29 cellular contexts compared by ENCODE assay signal in genomic region chr1:40431385-40431784, GRCh38. TPM values are rescaled to one million over a fixed set of nuclear protein-coding genes. Genes with fewer than 3 reads are reported as not detected.
DNase-seq lines count a peak whose midpoint lies in the region; ATAC-seq, FAIRE-seq and TF ChIP-seq lines count a peak whose summit lies in the region.
"Had no signal": no experiment of that assay in that cellular context is flagged by ENCODE, and none has a peak within 500 bp of the region (broad histone marks: within the 10 kb centered on the region; RNA-seq: fewer than 3 reads in every experiment).

No MANE protein-coding gene starts in this region.

- CTCF ChIA-PET in HepG2 (lab: Yijun Ruan, JAX; ENCODE audit: low intra/inter-chr PET ratio, low total read pairs) (no interaction called here), K562 (lab: Yijun Ruan, JAX; ENCODE audit: low intra/inter-chr PET ratio) (no interaction called here)

- DNase-seq in activated T-cell treated with anti-CD3 and anti-CD28 coated beads, Interleukin-2, amount 50 U/mL, for 72 hours = no peak
- DNase-seq in activated T-cell treated with anti-CD3 and anti-CD28 coated beads for 4 hours (no peak), HepG2 (ENCODE audit: low spot score) (no peak), right lobe of liver (no peak), K562 (ENCODE audit: extremely low read depth in 1 of 4, low spot score in 3 of 4) (no peak), tibial nerve (ENCODE audit: low spot score in 2 of 2) (no peak), T-helper 2 cell (no peak)
- DNase-seq: ACHN; BE2C; C1 segment of cervical spinal cord; CD4-positive, alpha-beta memory T cell; CD4-positive, CD25-positive, alpha-beta regulatory T cell; CD8-positive, alpha-beta memory T cell; COR-L47; DMS 273 treated with DMSO at 0.1 percent for 48 hours; DMS153; DMS53; DMS79; DND-41; EL; GDM1 had no signal

- in situ Hi-C loops in HepG2 (cut with HindIII; ENCODE audit: extremely low pct_ligation_motif_present, low pct_unique_long_range_greater_than_20kb) = no loop called here
- in situ Hi-C loops in K562 (cut with MboI) = no loop called here

- H3K4me2 ChIP-seq in HepG2 (ENCODE audit: low read depth, low read length) (no peak overlapping the region), K562 (ENCODE audit: insufficient read depth, low read length) (no peak overlapping the region)

- no peaks in the 10 kb centered on the region for H4K20me1 ChIP-seq in HepG2 (ENCODE audit: insufficient read depth, low read length)
- no peaks in the 10 kb centered on the region for H4K20me1 ChIP-seq in K562 (replicated peaks; ENCODE audit: control insufficient read depth, insufficient read depth, low read length)
- H4K20me1 ChIP-seq: BLaER1 had no signal

- H3K9me3 ChIP-seq in HepG2 (ENCODE audit: low read length) (no peaks in the 10 kb centered on the region), right lobe of liver (no peaks in the 10 kb centered on the region), K562 (replicated peaks; ENCODE audit: control insufficient read depth, insufficient read depth, low read depth, low read length) (no peaks in the 10 kb centered on the region), tibial nerve (no peaks in the 10 kb centered on the region)
- H3K9me3 ChIP-seq: BE2C had no signal

- intact Hi-C loops in HepG2 (cut with micrococcal nuclease; ENCODE audit: unreplicated experiment) = no loop called here
- intact Hi-C loops in right lobe of liver (cut with DNase I) = no loop called here
- intact Hi-C loops in K562 (cut with micrococcal nuclease) = no loop called here

- no peaks in the 10 kb centered on the region for H3K27me3 ChIP-seq in HepG2 (ENCODE audit: control insufficient read depth in 1 of 2, insufficient read depth in 2 of 2, low read length in 2 of 2)
- no peaks in the 10 kb centered on the region for H3K27me3 ChIP-seq in right lobe of liver
- H3K27me3 ChIP-seq in K562 (ENCODE audit: control insufficient read depth in 2 of 2, insufficient read depth in 2 of 2, low read length in 2 of 2) = no peaks in the 10 kb centered on the region
- H3K27me3 ChIP-seq in tibial nerve = no peaks in the 10 kb centered on the region
- H3K27me3 ChIP-seq: BE2C, BLaER1 had no signal

- H3K4me3 ChIP-seq in HepG2 (replicated peaks in 1 of 3; ENCODE audit: insufficient read depth in 1 of 3, low read depth in 2 of 3, low read length in 3 of 3) (no peak overlapping the region), right lobe of liver (no peak overlapping the region), K562 (no peak overlapping the region), tibial nerve (no peak overlapping the region)
- H3K4me3 ChIP-seq: GM12878 had no signal

- TF ChIP-seq RAD21 in HepG2 (CRISPR knock-in tag; IDR thresholded peaks at IDR 0.05) (no peak), K562 (CRISPR knock-in tag; conservative IDR thresholded peaks at IDR 0.05 in 1 of 2, IDR thresholded peaks at IDR 0.05 in 1 of 2) (no peak)

- H3K27ac Mint-ChIP-seq in activated T-cell treated with anti-CD3 and anti-CD28 coated beads, Interleukin-2, amount 50 U/mL, for 72 hours = peak overlapping the region; percentile 25
- H3K27ac Mint-ChIP-seq: CD14-positive monocyte had no signal

- no peak for TF ChIP-seq POLR2A in HepG2 (IDR thresholded peaks at IDR 0.05; ENCODE audit: insufficient read depth in 1 of 2, low read depth in 2 of 2, low read length in 2 of 2)
- TF ChIP-seq POLR2A in right lobe of liver (IDR thresholded peaks at IDR 0.05) = no peak
- no peak for TF ChIP-seq POLR2A in K562 (conservative IDR thresholded peaks at IDR 0.05)
- TF ChIP-seq POLR2A in tibial nerve (IDR thresholded peaks at IDR 0.05) = no peak

- POLR2A ChIA-PET in HepG2 (lab: Yijun Ruan, JAX) = interaction anchor here (0.6 kb wide), 1 partner anchor 377 kb away, joined by 3 read pairs; no protein-coding TSS in a partner anchor
- POLR2A ChIA-PET in K562 (lab: Yijun Ruan, JAX) = interaction anchor here (1.2 kb wide), 1 partner anchor 9 kb away, joined by 4 read pairs; no protein-coding TSS in a partner anchor

- FAIRE-seq in HepG2 (lab: Jason Lieb, UNC) = no peak
- no peak for FAIRE-seq in K562 (lab: Jason Lieb, UNC)
- FAIRE-seq: GM12878, GM12892, GM18507 had no signal

- peaks cover 4 to 6% of the 10 kb centered on the region in 2 donors for H3K36me3 Mint-ChIP-seq in activated T-cell treated with anti-CD3 and anti-CD28 coated beads, Interleukin-2, amount 50 U/mL, for 72 hours (ENCODE audit: insufficient read depth in 2 of 2)
- H3K36me3 Mint-ChIP-seq: CD8-positive, alpha-beta memory T cell had no signal

- BruUV-seq in HepG2 (replicated peaks; lab: Mats Ljungman, UMichigan) (no TSS peak), K562 (replicated peaks; lab: Mats Ljungman, UMichigan) (no TSS peak)

- H3K9me1 ChIP-seq in K562 (ENCODE audit: control insufficient read depth, insufficient read depth, low read length) = no peaks in the 10 kb centered on the region

- TF ChIP-seq EP300 in HepG2 (IDR thresholded peaks at IDR 0.05; ENCODE audit: low read depth in 2 of 2, low read length in 2 of 2) = no peak
- TF ChIP-seq EP300 in HepG2 (CRISPR knock-in tag; IDR thresholded peaks at IDR 0.05; ENCODE audit: borderline replicate concordance) = no peak
- no peak for TF ChIP-seq EP300 in K562 (IDR thresholded peaks at IDR 0.05; ENCODE audit: low read length)
- TF ChIP-seq EP300 in tibial nerve (IDR thresholded peaks at IDR 0.05) = no peak

- no peaks in the 10 kb centered on the region for H3K36me3 ChIP-seq in HepG2 (replicated peaks in 1 of 2; ENCODE audit: control insufficient read depth in 1 of 2, insufficient read depth in 2 of 2, low read length in 2 of 2)
- H3K36me3 ChIP-seq in right lobe of liver = no peaks in the 10 kb centered on the region
- no peaks in the 10 kb centered on the region for H3K36me3 ChIP-seq in K562 (ENCODE audit: control insufficient read depth, insufficient read depth, low read length)
- H3K36me3 ChIP-seq in tibial nerve = no peaks in the 10 kb centered on the region
- H3K36me3 ChIP-seq: BE2C had no signal

- H3K9me3 Mint-ChIP-seq in activated T-cell treated with anti-CD3 and anti-CD28 coated beads, Interleukin-2, amount 50 U/mL, for 72 hours = no peaks in the 10 kb centered on the region
- H3K9me3 Mint-ChIP-seq: CD4-positive, CD25-positive, alpha-beta regulatory T cell; CD8-positive, alpha-beta memory T cell had no signal

- no peak for ATAC-seq in activated T-cell treated with anti-CD3 and anti-CD28 coated beads, Interleukin-2, amount 50 U/mL, for 72 hours (replicated peaks in 1 of 2)
- ATAC-seq in HepG2 (no peak), right lobe of liver (no peak), K562 (no peak)
- ATAC-seq: GM12878 had no signal

- TF ChIP-seq CTCF in HepG2 (CRISPR knock-in tag; IDR thresholded peaks at IDR 0.05) (no peak), right lobe of liver (IDR thresholded peaks at IDR 0.05) (no peak), K562 (IDR thresholded peaks at IDR 0.05 in 2 of 3, conservative IDR thresholded peaks at IDR 0.05 in 1 of 3; ENCODE audit: insufficient read depth in 2 of 3, low read depth in 1 of 3, low read length in 3 of 3) (no peak), tibial nerve (IDR thresholded peaks at IDR 0.05) (no peak)

- no peak overlapping the region for H2AFZ ChIP-seq in HepG2 (ENCODE audit: low read length)
- H2AFZ ChIP-seq in K562 (ENCODE audit: low read depth, low read length) = no peak overlapping the region

- H3K79me2 ChIP-seq in HepG2 (ENCODE audit: insufficient read depth, low read length) (no peaks in the 10 kb centered on the region), K562 (ENCODE audit: control insufficient read depth, insufficient read depth, low read length) (no peaks in the 10 kb centered on the region)

- peaks cover 9% of the 10 kb centered on the region; the same call in 1 of the 2 replicates for H3K4me1 ChIP-seq in HepG2 (ENCODE audit: insufficient read depth, low read length)
- H3K4me1 ChIP-seq in right lobe of liver = no peaks in the 10 kb centered on the region
- no peaks in the 10 kb centered on the region; a peak in 1 of 5 replicates for H3K4me1 ChIP-seq in K562 (replicated peaks in 1 of 2; ENCODE audit: control insufficient read depth in 2 of 2, insufficient read depth in 2 of 2, low read length in 2 of 2)
- no peaks in the 10 kb centered on the region for H3K4me1 ChIP-seq in tibial nerve
- H3K4me1 ChIP-seq: BE2C had no signal

- H3K9ac ChIP-seq in HepG2 (ENCODE audit: insufficient read depth, low read depth, low read length) (no peak overlapping the region), K562 (ENCODE audit: insufficient read depth in 1 of 2, low read depth in 2 of 2, low read length in 2 of 2) (no peak overlapping the region)
- H3K9ac ChIP-seq: BLaER1 had no signal

- H3K4me3 Mint-ChIP-seq in activated T-cell treated with anti-CD3 and anti-CD28 coated beads, Interleukin-2, amount 50 U/mL, for 72 hours = no peak overlapping the region
- H3K4me3 Mint-ChIP-seq: CD14-positive monocyte; CD4-positive, alpha-beta memory T cell; CD4-positive, CD25-positive, alpha-beta regulatory T cell; CD8-positive, alpha-beta memory T cell had no signal

- no peaks in the 10 kb centered on the region for H3K4me1 Mint-ChIP-seq in activated T-cell treated with anti-CD3 and anti-CD28 coated beads, Interleukin-2, amount 50 U/mL, for 72 hours (ENCODE audit: low read depth)
- H3K4me1 Mint-ChIP-seq: CD14-positive monocyte; CD8-positive, alpha-beta memory T cell had no signal

- H3K27ac ChIP-seq in HepG2 (ENCODE audit: extremely low read length, insufficient read depth, low read length) (no peak overlapping the region), right lobe of liver (no peak overlapping the region), K562 (ENCODE audit: extremely low read depth, low read depth, low read length) (no peak overlapping the region), tibial nerve (no peak overlapping the region)
- H3K27ac ChIP-seq: 22Rv1 had no signal

- H3K27me3 Mint-ChIP-seq in activated T-cell treated with anti-CD3 and anti-CD28 coated beads, Interleukin-2, amount 50 U/mL, for 72 hours (ENCODE audit: low read depth) = no peaks in the 10 kb centered on the region
- H3K27me3 Mint-ChIP-seq: CD4-positive, alpha-beta memory T cell; CD4-positive, CD25-positive, alpha-beta regulatory T cell; CD8-positive, alpha-beta memory T cell had no signal

RNA-seq across cellular contexts. Expression of gene ZFP69B, which starts 18.9 kb away (rescaled TPM):
- total RNA-seq in activated T-cell treated with anti-CD3 and anti-CD28 coated beads, Interleukin-2, amount 50 U/mL, for 72 hours = 1 to 10 TPM; 7.4 to 7.9 TPM
- total RNA-seq in HepG2 (2016; rRNA removed; fragmentation: Illumina TruSeq; extraction: Trizol) (7.7 and 10.8 TPM in 2 replicates), right lobe of liver (1 to 10 TPM in 3 of 6 experiments, under 1 TPM in 3; 0.14 to 1.5 (median 0.87) TPM), K562 (2014; rRNA removed) (6.0 and 6.4 TPM in 2 replicates), K562 (2014; rRNA removed; fragmentation: Illumina TruSeq; extraction: Trizol) (10.3 and 12.8 TPM in 2 replicates), K562 (2015; rRNA removed; fragmentation: Illumina TruSeq; extraction: Trizol) (5.5 and 5.6 TPM in 2 replicates), K562 (2021) (8.2 and 9.5 TPM in 2 replicates), tibial nerve (1 to 10 TPM in 2 of 4 donors, under 1 TPM in 2; 0.39 to 2.3 (median 1.3) TPM)
- 1.2 and 2.3 TPM in 2 replicates for total RNA-seq in HepG2 (2016; cell fraction: cytosol; rRNA removed; fragmentation: Illumina TruSeq; extraction: Trizol; ENCODE audit: low read depth)
- 7.8 and 10.0 TPM in 2 replicates for total RNA-seq in HepG2 (2016; cell fraction: insoluble cytoplasmic fraction; rRNA removed; fragmentation: Illumina TruSeq; extraction: Trizol)
- 6.5 and 6.8 TPM in 2 replicates for total RNA-seq in HepG2 (2016; cell fraction: membrane; rRNA removed; fragmentation: Illumina TruSeq; extraction: Trizol)
- total RNA-seq in HepG2 (2016; cell fraction: nucleus; rRNA removed; fragmentation: Illumina TruSeq; extraction: Trizol) = 7.1 TPM in 2 replicates
- polyA plus RNA-seq in HepG2 (2011; rRNA removed) (4.6 and 4.9 TPM in 2 replicates), K562 (2011; rRNA removed) (7.5 and 8.4 TPM in 2 replicates), K562 (2014; fragmentation: Illumina TruSeq; extraction: Trizol) (9.4 and 10.2 TPM in 2 replicates), K562 (2014; fragmentation: Nextera tagmentation; extraction: Ambion mirVana) (1 to 10 TPM; 1.6 to 2.8 TPM), K562 (2014; rRNA removed) (7.9 and 8.9 TPM in 2 replicates)
- 2.2 and 3.9 TPM in 2 replicates for polyA plus RNA-seq in HepG2 (2011; cell fraction: cytosol; rRNA removed)
- polyA plus RNA-seq in HepG2 (2011; cell fraction: nucleus; rRNA removed) = 2.4 and 3.6 TPM in 2 replicates
- 6.1 and 7.8 TPM in 2 replicates for polyA plus RNA-seq in HepG2 (2012)
- polyA plus RNA-seq in HepG2 (2016; cell fraction: cytosol; fragmentation: Illumina TruSeq; extraction: Trizol; ENCODE audit: low read depth) = 1.3 and 1.9 TPM in 2 replicates
- polyA plus RNA-seq in HepG2 (2016; cell fraction: insoluble cytoplasmic fraction; fragmentation: Illumina TruSeq; extraction: Trizol; ENCODE audit: low read depth) = 8.4 and 8.8 TPM in 2 replicates
- 3.3 and 3.5 TPM in 2 replicates for polyA plus RNA-seq in HepG2 (2016; cell fraction: membrane; fragmentation: Illumina TruSeq; extraction: Trizol; ENCODE audit: low read depth)
- polyA plus RNA-seq in HepG2 (2016; cell fraction: nucleus; fragmentation: Illumina TruSeq; extraction: Trizol; ENCODE audit: insufficient read depth, low read depth) = 7.3 and 8.2 TPM in 2 replicates
- 0.75 and 2.9 TPM in 2 replicates for polyA minus RNA-seq in HepG2 (2011; rRNA and poly(A)+ RNA removed; ENCODE audit: low replicate concordance)
- 4.3 and 5.0 TPM in 2 replicates for polyA minus RNA-seq in HepG2 (2011; cell fraction: cytosol; rRNA and poly(A)+ RNA removed)
- 11.3 and 17.8 TPM in 2 replicates for polyA minus RNA-seq in HepG2 (2011; cell fraction: nucleus; rRNA and poly(A)+ RNA removed)
- total RNA-seq in K562 (2011; cell fraction: chromatin; rRNA removed; ENCODE audit: low replicate concordance) = 10.7 and 26.6 TPM in 2 replicates
- 7.2 and 9.2 TPM in 2 replicates for total RNA-seq in K562 (2011; cell fraction: nucleolus; rRNA removed)
- 11.4 and 12.9 TPM in 2 replicates for total RNA-seq in K562 (2011; cell fraction: nucleoplasm; rRNA removed)
- polyA plus RNA-seq in K562 (2011; cell fraction: cytosol; rRNA removed) = 1.6 and 2.9 TPM in 2 replicates
- polyA plus RNA-seq in K562 (2011; cell fraction: nucleus; rRNA removed) = 5.7 and 5.9 TPM in 2 replicates
- 4.5 and 5.3 TPM in 2 replicates for polyA plus RNA-seq in K562 (2012)
- 10.6 and 14.2 TPM in 2 replicates for polyA minus RNA-seq in K562 (2011; rRNA and poly(A)+ RNA removed)
- polyA minus RNA-seq in K562 (2011; cell fraction: cytosol; rRNA and poly(A)+ RNA removed) = 2.9 and 4.1 TPM in 2 replicates
- polyA minus RNA-seq in K562 (2011; cell fraction: nucleus; rRNA and poly(A)+ RNA removed) = 5.3 and 9.3 TPM in 2 replicates

RNA-seq across cellular contexts. Expression of gene ZFP69, which starts 45.7 kb away (rescaled TPM):
- total RNA-seq in activated T-cell treated with anti-CD3 and anti-CD28 coated beads, Interleukin-2, amount 50 U/mL, for 72 hours = 1 to 10 TPM; 4.0 to 8.4 TPM
- total RNA-seq in HepG2 (2016; rRNA removed; fragmentation: Illumina TruSeq; extraction: Trizol) = 5.6 and 6.3 TPM in 2 replicates
- 0.71 and 1.5 TPM in 2 replicates for total RNA-seq in HepG2 (2016; cell fraction: cytosol; rRNA removed; fragmentation: Illumina TruSeq; extraction: Trizol; ENCODE audit: low read depth)
- total RNA-seq in HepG2 (2016; cell fraction: insoluble cytoplasmic fraction; rRNA removed; fragmentation: Illumina TruSeq; extraction: Trizol) = 5.6 and 5.8 TPM in 2 replicates
- 4.8 and 4.9 TPM in 2 replicates for total RNA-seq in HepG2 (2016; cell fraction: membrane; rRNA removed; fragmentation: Illumina TruSeq; extraction: Trizol)
- 3.6 and 5.3 TPM in 2 replicates for total RNA-seq in HepG2 (2016; cell fraction: nucleus; rRNA removed; fragmentation: Illumina TruSeq; extraction: Trizol)
- polyA plus RNA-seq in HepG2 (2011; rRNA removed) = 2.1 and 2.6 TPM in 2 replicates
- polyA plus RNA-seq in HepG2 (2011; cell fraction: cytosol; rRNA removed) = 1.2 and 1.6 TPM in 2 replicates
- polyA plus RNA-seq in HepG2 (2011; cell fraction: nucleus; rRNA removed) = 2.0 and 2.3 TPM in 2 replicates
- 2.9 and 4.7 TPM in 2 replicates for polyA plus RNA-seq in HepG2 (2012)
- 0.98 and 1.1 TPM in 2 replicates for polyA plus RNA-seq in HepG2 (2016; cell fraction: cytosol; fragmentation: Illumina TruSeq; extraction: Trizol; ENCODE audit: low read depth)
- polyA plus RNA-seq in HepG2 (2016; cell fraction: insoluble cytoplasmic fraction; fragmentation: Illumina TruSeq; extraction: Trizol; ENCODE audit: low read depth) = 6.0 and 6.1 TPM in 2 replicates
- polyA plus RNA-seq in HepG2 (2016; cell fraction: membrane; fragmentation: Illumina TruSeq; extraction: Trizol; ENCODE audit: low read depth) = 2.6 and 2.9 TPM in 2 replicates
- 9.6 and 10.4 TPM in 2 replicates for polyA plus RNA-seq in HepG2 (2016; cell fraction: nucleus; fragmentation: Illumina TruSeq; extraction: Trizol; ENCODE audit: insufficient read depth, low read depth)
- 1.2 TPM in 1 of 2 replicates, not detected in the other for polyA minus RNA-seq in HepG2 (2011; rRNA and poly(A)+ RNA removed; ENCODE audit: low replicate concordance)
- polyA minus RNA-seq in HepG2 (2011; cell fraction: cytosol; rRNA and poly(A)+ RNA removed) = 1.4 and 1.5 TPM in 2 replicates
- polyA minus RNA-seq in HepG2 (2011; cell fraction: nucleus; rRNA and poly(A)+ RNA removed) = 3.5 and 5.0 TPM in 2 replicates
- total RNA-seq in right lobe of liver = 1 to 10 TPM in 5 of 6 experiments, under 1 TPM in 1; 0.88 to 2.2 (median 1.5) TPM
- total RNA-seq in K562 (2011; cell fraction: chromatin; rRNA removed; ENCODE audit: low replicate concordance) = 4.0 and 10.6 TPM in 2 replicates
- total RNA-seq in K562 (2011; cell fraction: nucleolus; rRNA removed) = 2.4 and 3.2 TPM in 2 replicates
- total RNA-seq in K562 (2011; cell fraction: nucleoplasm; rRNA removed) = 5.1 and 11.6 TPM in 2 replicates
- total RNA-seq in K562 (2014; rRNA removed) = 4.7 and 5.0 TPM in 2 replicates
- total RNA-seq in K562 (2014; rRNA removed; fragmentation: Illumina TruSeq; extraction: Trizol) = 7.0 and 8.6 TPM in 2 replicates
- total RNA-seq in K562 (2015; rRNA removed; fragmentation: Illumina TruSeq; extraction: Trizol) = 7.9 and 8.4 TPM in 2 replicates
- 4.7 and 4.8 TPM in 2 replicates for total RNA-seq in K562 (2021)
- 4.8 and 5.7 TPM in 2 replicates for polyA plus RNA-seq in K562 (2011; rRNA removed)
- 1.6 and 2.3 TPM in 2 replicates for polyA plus RNA-seq in K562 (2011; cell fraction: cytosol; rRNA removed)
- 2.5 and 3.4 TPM in 2 replicates for polyA plus RNA-seq in K562 (2011; cell fraction: nucleus; rRNA removed)
- polyA plus RNA-seq in K562 (2012) = 4.1 and 4.2 TPM in 2 replicates
- polyA plus RNA-seq in K562 (2014; fragmentation: Illumina TruSeq; extraction: Trizol) = 6.7 and 7.0 TPM in 2 replicates
- 1 to 10 TPM; 2.0 to 2.1 TPM for polyA plus RNA-seq in K562 (2014; fragmentation: Nextera tagmentation; extraction: Ambion mirVana)
- polyA plus RNA-seq in K562 (2014; rRNA removed) = 6.7 and 7.3 TPM in 2 replicates
- polyA minus RNA-seq in K562 (2011; rRNA and poly(A)+ RNA removed) = 5.5 and 8.7 TPM in 2 replicates
- 1.9 and 2.3 TPM in 2 replicates for polyA minus RNA-seq in K562 (2011; cell fraction: cytosol; rRNA and poly(A)+ RNA removed)
- polyA minus RNA-seq in K562 (2011; cell fraction: nucleus; rRNA and poly(A)+ RNA removed) = 1.5 and 3.6 TPM in 2 replicates
- 1 to 10 TPM; 1.7 to 7.6 (median 3.4) TPM for total RNA-seq in tibial nerve
- total RNA-seq: A172, G401 had no signal

RNA-seq across cellular contexts. Expression of gene SMAP2, which starts 57.9 kb away (rescaled TPM):
- total RNA-seq in activated T-cell treated with anti-CD3 and anti-CD28 coated beads, Interleukin-2, amount 50 U/mL, for 72 hours = 100 to 1,000 TPM; 487 to 586 TPM
- total RNA-seq in HepG2 (2016; rRNA removed; fragmentation: Illumina TruSeq; extraction: Trizol) (19.0 and 21.2 TPM in 2 replicates), right lobe of liver (10 to 100 TPM; 23.7 to 41.5 (median 36.2) TPM), K562 (2014; rRNA removed) (80.1 and 98.2 TPM in 2 replicates), K562 (2014; rRNA removed; fragmentation: Illumina TruSeq; extraction: Trizol) (94.1 and 101 TPM in 2 replicates), K562 (2015; rRNA removed; fragmentation: Illumina TruSeq; extraction: Trizol) (89.1 and 92.4 TPM in 2 replicates), K562 (2021) (109 and 117 TPM in 2 replicates), tibial nerve (10 to 100 TPM; 36.7 to 55.2 (median 45.1) TPM)
- total RNA-seq in HepG2 (2016; cell fraction: cytosol; rRNA removed; fragmentation: Illumina TruSeq; extraction: Trizol; ENCODE audit: low read depth) = 3.7 and 4.1 TPM in 2 replicates
- 17.0 and 17.7 TPM in 2 replicates for total RNA-seq in HepG2 (2016; cell fraction: insoluble cytoplasmic fraction; rRNA removed; fragmentation: Illumina TruSeq; extraction: Trizol)
- total RNA-seq in HepG2 (2016; cell fraction: membrane; rRNA removed; fragmentation: Illumina TruSeq; extraction: Trizol) = 9.4 and 9.9 TPM in 2 replicates
- total RNA-seq in HepG2 (2016; cell fraction: nucleus; rRNA removed; fragmentation: Illumina TruSeq; extraction: Trizol) = 12.5 and 12.6 TPM in 2 replicates
- polyA plus RNA-seq in HepG2 (2011; rRNA removed) (22.3 and 22.5 TPM in 2 replicates), K562 (2011; rRNA removed) (114 and 124 TPM in 2 replicates), K562 (2014; fragmentation: Illumina TruSeq; extraction: Trizol) (173 and 212 TPM in 2 replicates), K562 (2014; fragmentation: Nextera tagmentation; extraction: Ambion mirVana) (10 to 100 TPM; 38.7 to 47.3 TPM), K562 (2014; rRNA removed) (89.4 and 94.7 TPM in 2 replicates)
- 19.5 and 21.2 TPM in 2 replicates for polyA plus RNA-seq in HepG2 (2011; cell fraction: cytosol; rRNA removed)
- polyA plus RNA-seq in HepG2 (2011; cell fraction: nucleus; rRNA removed) = 14.7 and 15.6 TPM in 2 replicates
- 22.4 and 36.2 TPM in 2 replicates for polyA plus RNA-seq in HepG2 (2012)
- polyA plus RNA-seq in HepG2 (2016; cell fraction: cytosol; fragmentation: Illumina TruSeq; extraction: Trizol; ENCODE audit: low read depth) = 2.5 and 2.8 TPM in 2 replicates
- polyA plus RNA-seq in HepG2 (2016; cell fraction: insoluble cytoplasmic fraction; fragmentation: Illumina TruSeq; extraction: Trizol; ENCODE audit: low read depth) = 24.0 and 32.1 TPM in 2 replicates
- 10.0 and 10.2 TPM in 2 replicates for polyA plus RNA-seq in HepG2 (2016; cell fraction: membrane; fragmentation: Illumina TruSeq; extraction: Trizol; ENCODE audit: low read depth)
- 29.2 and 32.0 TPM in 2 replicates for polyA plus RNA-seq in HepG2 (2016; cell fraction: nucleus; fragmentation: Illumina TruSeq; extraction: Trizol; ENCODE audit: insufficient read depth, low read depth)
- 14.4 and 37.7 TPM in 2 replicates for polyA minus RNA-seq in HepG2 (2011; rRNA and poly(A)+ RNA removed; ENCODE audit: low replicate concordance)
- polyA minus RNA-seq in HepG2 (2011; cell fraction: cytosol; rRNA and poly(A)+ RNA removed) = 14.2 and 14.6 TPM in 2 replicates
- 12.0 and 16.8 TPM in 2 replicates for polyA minus RNA-seq in HepG2 (2011; cell fraction: nucleus; rRNA and poly(A)+ RNA removed)
- total RNA-seq in K562 (2011; cell fraction: chromatin; rRNA removed; ENCODE audit: low replicate concordance) = 77.4 and 118 TPM in 2 replicates
- total RNA-seq in K562 (2011; cell fraction: nucleolus; rRNA removed) = 37.0 and 50.1 TPM in 2 replicates
- total RNA-seq in K562 (2011; cell fraction: nucleoplasm; rRNA removed) = 81.5 and 109 TPM in 2 replicates
- 98.8 and 132 TPM in 2 replicates for polyA plus RNA-seq in K562 (2011; cell fraction: cytosol; rRNA removed)
- polyA plus RNA-seq in K562 (2011; cell fraction: nucleus; rRNA removed) = 81.2 and 89.1 TPM in 2 replicates
- 100 and 128 TPM in 2 replicates for polyA plus RNA-seq in K562 (2012)
- polyA minus RNA-seq in K562 (2011; rRNA and poly(A)+ RNA removed) = 129 and 160 TPM in 2 replicates
- 71.4 and 74.3 TPM in 2 replicates for polyA minus RNA-seq in K562 (2011; cell fraction: cytosol; rRNA and poly(A)+ RNA removed)
- 28.4 and 48.0 TPM in 2 replicates for polyA minus RNA-seq in K562 (2011; cell fraction: nucleus; rRNA and poly(A)+ RNA removed)

Comparison
In these comparisons a context has a peak if more than half of its experiments do, and no peak if none do; other contexts are left out.
1. RNA of gene SMAP2, which starts 57.9 kb away (total RNA-seq): 487 to 586 TPM in activated T-cell treated with anti-CD3 and anti-CD28 coated beads, Interleukin-2, amount 50 U/mL, for 72 hours; 37.0 to 118 TPM in K562, 36.7 to 55.2 TPM in tibial nerve, 23.7 to 41.5 TPM in right lobe of liver and 3.7 to 21.2 TPM in HepG2; every median in the first group is over 4 times any median in the second.